ENCODE assay signal across 17 cellular contexts in genomic region chr7:132518839-132519173, GRCh38. TPM values are rescaled to one million over a fixed set of nuclear protein-coding genes. Genes with fewer than 3 reads are reported as not detected.
A peak's percentile ranks its signal among the peaks of the same experiment; 100 is the strongest.
DNase-seq lines count a peak whose midpoint lies in the region; ATAC-seq, FAIRE-seq and TF ChIP-seq lines count a peak whose summit lies in the region.
"Had no signal": no experiment of that assay in that cellular context is flagged by ENCODE, and none has a peak within 500 bp of the region (broad histone marks: within the 10 kb centered on the region; RNA-seq: fewer than 3 reads in every experiment).

No MANE protein-coding gene starts in this region.

- POLR2A ChIA-PET in HepG2 (lab: Yijun Ruan, JAX) (no interaction called here), HEK293 (lab: Yijun Ruan, JAX) (no interaction called here)

- H3K27me3 Mint-ChIP-seq in activated T-cell treated with anti-CD3 and anti-CD28 coated beads, Interleukin-2, amount 50 U/mL, for 4 hours (ENCODE audit: low read depth) = no peaks in the 10 kb centered on the region

- no peak overlapping the region for H3K4me2 ChIP-seq in HepG2 (ENCODE audit: low read depth, low read length)
- no peak overlapping the region for H3K4me2 ChIP-seq in parathyroid adenoma (ENCODE audit: low read length)
- H3K4me2 ChIP-seq: GM23338 had no signal

- H3K36me3 ChIP-seq in HepG2 (replicated peaks in 1 of 2; ENCODE audit: control insufficient read depth in 1 of 2, insufficient read depth in 2 of 2, low read length in 2 of 2) (no peaks in the 10 kb centered on the region), right lobe of liver (no peaks in the 10 kb centered on the region), HEK293 (ENCODE audit: control insufficient read depth in 2 of 2, insufficient read depth in 1 of 2, low read length in 2 of 2) (no peaks in the 10 kb centered on the region), parathyroid adenoma (ENCODE audit: control insufficient read depth, insufficient read depth, low read length) (no peaks in the 10 kb centered on the region)
- H3K36me3 ChIP-seq: BE2C had no signal

- H3K9ac ChIP-seq in HepG2 (ENCODE audit: insufficient read depth, low read depth, low read length) (no peak overlapping the region), parathyroid adenoma (no peak overlapping the region)

- H4K20me1 ChIP-seq in HepG2 (ENCODE audit: insufficient read depth, low read length) = no peaks in the 10 kb centered on the region

- CTCF ChIA-PET in HepG2 (lab: Yijun Ruan, JAX; ENCODE audit: low intra/inter-chr PET ratio, low total read pairs) (no interaction called here), HEK293 (lab: Yijun Ruan, JAX) (interaction anchor here (0.7 kb wide), 1 partner anchor 273 kb away, joined by 3 read pairs; no protein-coding TSS in a partner anchor)

- H3K4me3 Mint-ChIP-seq in activated T-cell treated with anti-CD3 and anti-CD28 coated beads, Interleukin-2, amount 50 U/mL, for 4 hours = no peak overlapping the region
- H3K4me3 Mint-ChIP-seq: CD4-positive, CD25-positive, alpha-beta regulatory T cell; GM23338; HFFc6 had no signal

- no TSS peak for BruUV-seq in HepG2 (replicated peaks; lab: Mats Ljungman, UMichigan)

- H3K79me2 ChIP-seq in HepG2 (ENCODE audit: insufficient read depth, low read length) (no peaks in the 10 kb centered on the region), parathyroid adenoma (no peaks in the 10 kb centered on the region)

- no peak for TF ChIP-seq RAD21 in HepG2 (CRISPR knock-in tag; IDR thresholded peaks at IDR 0.05)

- TF ChIP-seq CTCF in HepG2 (CRISPR knock-in tag; IDR thresholded peaks at IDR 0.05) = no peak
- TF ChIP-seq CTCF in right lobe of liver (IDR thresholded peaks at IDR 0.05) = no peak
- TF ChIP-seq CTCF in HEK293 (tag by site-specific recombination; IDR thresholded peaks at IDR 0.05) = no peak
- TF ChIP-seq CTCF in parathyroid adenoma (IDR thresholded peaks at IDR 0.05) = no peak

- in situ Hi-C loops in HepG2 (cut with HindIII; ENCODE audit: extremely low pct_ligation_motif_present, low pct_unique_long_range_greater_than_20kb) = no loop called here

- no peaks in the 10 kb centered on the region for H3K36me3 Mint-ChIP-seq in activated T-cell treated with anti-CD3 and anti-CD28 coated beads, Interleukin-2, amount 50 U/mL, for 4 hours (ENCODE audit: insufficient read depth)
- H3K36me3 Mint-ChIP-seq: CD4-positive, CD25-positive, alpha-beta regulatory T cell had no signal

- H2AFZ ChIP-seq in HepG2 (ENCODE audit: low read length) (no peak overlapping the region), parathyroid adenoma (peak overlapping the region; percentile 20)
- H2AFZ ChIP-seq: GM23338 had no signal

- H3K9me3 Mint-ChIP-seq in activated T-cell treated with anti-CD3 and anti-CD28 coated beads, Interleukin-2, amount 50 U/mL, for 4 hours = no peaks in the 10 kb centered on the region
- H3K9me3 Mint-ChIP-seq: GM23338, HFFc6 had no signal

- no peak for FAIRE-seq in HepG2 (lab: Jason Lieb, UNC)
- FAIRE-seq: D721Med, GM12892, GM18507, H54 had no signal

- intact Hi-C loops in HepG2 (cut with micrococcal nuclease; ENCODE audit: unreplicated experiment) (no loop called here), right lobe of liver (cut with DNase I) (no loop called here)

- WGBS in HepG2 (ENCODE audit: low lambda C conversion rate) = 20% methylated on average over 1 of the region's 6 CpGs
- WGBS in right lobe of liver (ENCODE audit: insufficient coverage, low coverage, low lambda C conversion rate, missing lambda C conversion rate) = 60% methylated on average over 1 of the region's 6 CpGs

- H3K27ac ChIP-seq in HepG2 (ENCODE audit: extremely low read length, insufficient read depth, low read length) (no peak overlapping the region), right lobe of liver (no peak overlapping the region), HEK293 (ENCODE audit: extremely low read depth, low read depth, low read length) (no peak overlapping the region), parathyroid adenoma (no peak overlapping the region)

- H3K4me1 Mint-ChIP-seq in activated T-cell treated with anti-CD3 and anti-CD28 coated beads, Interleukin-2, amount 50 U/mL, for 4 hours (ENCODE audit: low read depth) = no peaks in the 10 kb centered on the region

- H3K9me3 ChIP-seq in HepG2 (ENCODE audit: low read length) (no peaks in the 10 kb centered on the region), right lobe of liver (no peaks in the 10 kb centered on the region), HEK293 (ENCODE audit: control insufficient read depth, insufficient read depth, low read depth, low read length) (no peaks in the 10 kb centered on the region), parathyroid adenoma (ENCODE audit: control insufficient read depth, low read length) (no peaks in the 10 kb centered on the region)
- H3K9me3 ChIP-seq: BE2C, Caco-2 had no signal

- no peak for TF ChIP-seq POLR2A in HepG2 (IDR thresholded peaks at IDR 0.05; ENCODE audit: insufficient read depth in 1 of 2, low read depth in 2 of 2, low read length in 2 of 2)
- no peak for TF ChIP-seq POLR2A in right lobe of liver (IDR thresholded peaks at IDR 0.05)

- H3K27me3 ChIP-seq in HepG2 (ENCODE audit: control insufficient read depth in 1 of 2, insufficient read depth in 2 of 2, low read length in 2 of 2) = no peaks in the 10 kb centered on the region
- no peaks in the 10 kb centered on the region for H3K27me3 ChIP-seq in right lobe of liver
- H3K27me3 ChIP-seq in parathyroid adenoma (ENCODE audit: control insufficient read depth, insufficient read depth, low read length) = no peaks in the 10 kb centered on the region
- H3K27me3 ChIP-seq: BE2C had no signal

- H3K4me3 ChIP-seq in HepG2 (replicated peaks in 1 of 3; ENCODE audit: insufficient read depth in 1 of 3, low read depth in 2 of 3, low read length in 3 of 3) = no peak overlapping the region
- no peak overlapping the region for H3K4me3 ChIP-seq in right lobe of liver
- no peak overlapping the region for H3K4me3 ChIP-seq in HEK293 (ENCODE audit: low read depth, low read length)
- H3K4me3 ChIP-seq in parathyroid adenoma (ENCODE audit: low read depth, low read length) = no peak overlapping the region
- H3K4me3 ChIP-seq: GM23338 had no signal

- ATAC-seq in HepG2 (no peak), right lobe of liver (no peak)
- no peak for ATAC-seq in activated T-cell treated with anti-CD3 and anti-CD28 coated beads, Interleukin-2, amount 50 U/mL, for 4 hours

- DNase-seq in HepG2 (ENCODE audit: low spot score) (no peak), right lobe of liver (no peak), kidney glomerular epithelial cell (lab: John Stamatoyannopoulos, UW) (no peak)
- DNase-seq in activated T-cell treated with anti-CD3 and anti-CD28 coated beads, Interleukin-2, amount 50 U/mL, for 4 hours = no peak
- DNase-seq: GDM1, HCEC 1CT, HFFc6 had no signal

- TF ChIP-seq EP300 in HepG2 (IDR thresholded peaks at IDR 0.05; ENCODE audit: low read depth in 2 of 2, low read length in 2 of 2) = no peak
- TF ChIP-seq EP300 in HepG2 (CRISPR knock-in tag; IDR thresholded peaks at IDR 0.05; ENCODE audit: borderline replicate concordance) = no peak

- no peaks in the 10 kb centered on the region for H3K4me1 ChIP-seq in HepG2 (ENCODE audit: insufficient read depth, low read length)
- no peaks in the 10 kb centered on the region for H3K4me1 ChIP-seq in right lobe of liver
- no peaks in the 10 kb centered on the region for H3K4me1 ChIP-seq in HEK293 (ENCODE audit: control insufficient read depth, insufficient read depth, low read length)
- peaks cover 39% of the 10 kb centered on the region for H3K4me1 ChIP-seq in parathyroid adenoma
- H3K4me1 ChIP-seq: BE2C, Caco-2 had no signal

RNA-seq across cellular contexts. Expression of gene PLXNA4, which starts 57.5 kb away (rescaled TPM):
- total RNA-seq in HepG2 (2016; rRNA removed; fragmentation: Illumina TruSeq; extraction: Trizol) = 0.01 and 0.04 TPM in 2 replicates
- not detected in 2 replicates for total RNA-seq in HepG2 (2016; cell fraction: cytosol; rRNA removed; fragmentation: Illumina TruSeq; extraction: Trizol; ENCODE audit: low read depth)
- 0.03 and 0.22 TPM in 2 replicates for total RNA-seq in HepG2 (2016; cell fraction: insoluble cytoplasmic fraction; rRNA removed; fragmentation: Illumina TruSeq; extraction: Trizol)
- under 0.01 and 0.03 TPM in 2 replicates for total RNA-seq in HepG2 (2016; cell fraction: membrane; rRNA removed; fragmentation: Illumina TruSeq; extraction: Trizol)
- total RNA-seq in HepG2 (2016; cell fraction: nucleus; rRNA removed; fragmentation: Illumina TruSeq; extraction: Trizol) = 0.03 and 0.06 TPM in 2 replicates
- 0.01 TPM in 1 of 2 replicates, not detected in the other for polyA plus RNA-seq in HepG2 (2011; rRNA removed)
- under 0.01 and 0.01 TPM in 2 replicates for polyA plus RNA-seq in HepG2 (2011; cell fraction: cytosol; rRNA removed)
- 0.02 TPM in 1 of 2 replicates, not detected in the other for polyA plus RNA-seq in HepG2 (2011; cell fraction: nucleus; rRNA removed)
- polyA plus RNA-seq in HepG2 (2012) = 0.01 TPM in 1 of 2 replicates, not detected in the other
- polyA plus RNA-seq in HepG2 (2016; cell fraction: cytosol; fragmentation: Illumina TruSeq; extraction: Trizol; ENCODE audit: low read depth) = 0.01 TPM in 1 of 2 replicates, not detected in the other
- polyA plus RNA-seq in HepG2 (2016; cell fraction: insoluble cytoplasmic fraction; fragmentation: Illumina TruSeq; extraction: Trizol; ENCODE audit: low read depth) = 0.02 TPM in 1 of 2 replicates, not detected in the other
- 0.01 TPM in 1 of 2 replicates, not detected in the other for polyA plus RNA-seq in HepG2 (2016; cell fraction: membrane; fragmentation: Illumina TruSeq; extraction: Trizol; ENCODE audit: low read depth)
- 0.03 TPM in 1 of 2 replicates, not detected in the other for polyA plus RNA-seq in HepG2 (2016; cell fraction: nucleus; fragmentation: Illumina TruSeq; extraction: Trizol; ENCODE audit: insufficient read depth, low read depth)
- not detected in 2 replicates for polyA minus RNA-seq in HepG2 (2011; rRNA and poly(A)+ RNA removed; ENCODE audit: low replicate concordance)
- not detected in 2 replicates for polyA minus RNA-seq in HepG2 (2011; cell fraction: cytosol; rRNA and poly(A)+ RNA removed)
- polyA minus RNA-seq in HepG2 (2011; cell fraction: nucleus; rRNA and poly(A)+ RNA removed) = not detected in 2 replicates
- under 1 TPM; 0.17 to 0.90 (median 0.30) TPM for total RNA-seq in right lobe of liver
- under 1 TPM; 0.08 to 0.38 (median 0.08) TPM for total RNA-seq in activated T-cell treated with anti-CD3 and anti-CD28 coated beads, Interleukin-2, amount 50 U/mL, for 4 hours
- polyA plus RNA-seq: CD4-positive, CD25-positive, alpha-beta regulatory T cell had no signal

Comparison
In these comparisons a context has a peak if more than half of its experiments do, and no peak if none do; other contexts are left out.
1. Of the 63 proteins assayed by ChIP-seq in both HepG2 and HEK293: peak only in HepG2: none; only in HEK293: REST; in both: none; in neither: 62.